ENCODE assay signal across 9 cellular contexts in genomic region chr9:130265431-130266235, GRCh38. TPM values are rescaled to one million over a fixed set of nuclear protein-coding genes. Genes with fewer than 3 reads are reported as not detected.
DNase-seq lines count a peak whose midpoint lies in the region; ATAC-seq, FAIRE-seq and TF ChIP-seq lines count a peak whose summit lies in the region.
"Had no signal": no experiment of that assay in that cellular context is flagged by ENCODE, and none has a peak within 500 bp of the region (broad histone marks: within the 10 kb centered on the region; RNA-seq: fewer than 3 reads in every experiment).

TSS of gene HMCN2 (plus strand) at chr9:130265760. CDS start at chr9:130265879, 119 bp downstream.

- WGBS in heart left ventricle, 4 donors: 0 to 3% (median 1%) methylated on average over 23 to 88 of the region's 89 CpGs

- intact Hi-C loops in CD8-positive, alpha-beta T cell (cut with DNase I, micrococcal nuclease): no loop called here
- intact Hi-C loops in heart left ventricle (cut with DNase I): loop anchor here in 5 of 10 donors (5.0 to 10.0 kb wide), 3 partner anchors 57 to 77 kb away; no protein-coding TSS in a partner anchor

- H3K27me3 Mint-ChIP-seq in CD8-positive, alpha-beta T cell (ENCODE audit: low read depth): peaks cover 51% of the 10 kb centered on the region
- peaks cover 83% of the 10 kb centered on the region for H3K27me3 Mint-ChIP-seq in osteocyte (ENCODE audit: unreplicated experiment)

- no peaks in the 10 kb centered on the region for H3K9me3 ChIP-seq in CD8-positive, alpha-beta T cell (ENCODE audit: low read length)
- H3K9me3 ChIP-seq in Peyer's patch (no peaks in the 10 kb centered on the region), heart left ventricle (no peaks in the 10 kb centered on the region)

- DNase-seq in CD8-positive, alpha-beta T cell: no peak
- DNase-seq in Peyer's patch (peak in 1 of 3 donors; percentile 45), heart left ventricle (peak in 4 of 5 donors; percentile 48 to 70 (median 66)), osteocyte (ENCODE audit: extremely low spot score, unreplicated experiment) (no peak), GM19239 (ENCODE audit: insufficient read length, low spot score) (no peak), hepatic stellate cell (ENCODE audit: low spot score) (no peak), NCI-H1436 (lab: John Stamatoyannopoulos, UW) (no peak)
- DNase-seq: NCI-H1930 had no signal

- POLR2A ChIA-PET in CD8-positive, alpha-beta T cell (lab: Charles Lee): interaction anchor here (0.6 kb wide), 1 partner anchor 9 kb away, joined by 3 read pairs; no protein-coding TSS in a partner anchor

- no peak for ATAC-seq in CD8-positive, alpha-beta T cell
- ATAC-seq in heart left ventricle (peak in 3 of 4 donors; percentile 58 to 69 (median 64)), GM21529 (IDR thresholded peaks at IDR 0.05; ENCODE audit: unreplicated experiment) (no peak)

- no peaks in the 10 kb centered on the region for H3K9me3 Mint-ChIP-seq in CD8-positive, alpha-beta T cell
- H3K9me3 Mint-ChIP-seq in osteocyte (ENCODE audit: unreplicated experiment): no peaks in the 10 kb centered on the region

- FAIRE-seq in GM19239 (lab: Jason Lieb, UNC): no peak

- CTCF ChIA-PET in CD8-positive, alpha-beta T cell (lab: Charles Lee): no interaction called here

- no peaks in the 10 kb centered on the region for H3K36me3 Mint-ChIP-seq in CD8-positive, alpha-beta T cell
- H3K36me3 Mint-ChIP-seq in osteocyte (ENCODE audit: unreplicated experiment): no peaks in the 10 kb centered on the region

- H3K4me1 Mint-ChIP-seq in CD8-positive, alpha-beta T cell (ENCODE audit: low read depth): peaks cover 7% of the 10 kb centered on the region
- H3K4me1 Mint-ChIP-seq in osteocyte (ENCODE audit: unreplicated experiment): peaks cover 5% of the 10 kb centered on the region

- TF ChIP-seq CTCF in CD8-positive, alpha-beta T cell (IDR thresholded peaks at IDR 0.05): no peak
- TF ChIP-seq CTCF in Peyer's patch (IDR thresholded peaks at IDR 0.05): no peak
- TF ChIP-seq CTCF in heart left ventricle (IDR thresholded peaks at IDR 0.05): no peak
- no peak for TF ChIP-seq CTCF in osteocyte (IDR thresholded peaks at IDR 0.05)

- no peaks in the 10 kb centered on the region for H3K4me1 ChIP-seq in CD8-positive, alpha-beta T cell (ENCODE audit: insufficient read depth, low read length)
- peaks cover 0 to 22% (median 0%) of the 10 kb centered on the region in 4 donors for H3K4me1 ChIP-seq in Peyer's patch
- peaks cover 0 to 56% (median 15%) of the 10 kb centered on the region in 12 donors for H3K4me1 ChIP-seq in heart left ventricle

- no peak within 1 kb of the TSS for H3K27ac ChIP-seq in CD8-positive, alpha-beta T cell (ENCODE audit: low read depth, low read length)
- H3K27ac ChIP-seq in Peyer's patch: peak within 1 kb of the TSS; percentile 23 to 82 (median 64)
- H3K27ac ChIP-seq in heart left ventricle: peak within 1 kb of the TSS in 8 of 12 donors; percentile 33 to 84 (median 58)

- TF ChIP-seq POLR2A in Peyer's patch (IDR thresholded peaks at IDR 0.05) (no peak), heart left ventricle (IDR thresholded peaks at IDR 0.05) (no peak)

- H3K4me3 Mint-ChIP-seq in CD8-positive, alpha-beta T cell: peak within 1 kb of the TSS; percentile 29
- peak within 1 kb of the TSS; percentile 56 for H3K4me3 Mint-ChIP-seq in osteocyte (ENCODE audit: unreplicated experiment)

- H3K36me3 ChIP-seq in CD8-positive, alpha-beta T cell (ENCODE audit: insufficient read depth, low read length): no peaks in the 10 kb centered on the region
- H3K36me3 ChIP-seq in Peyer's patch (no peaks in the 10 kb centered on the region), heart left ventricle (no peaks in the 10 kb centered on the region)

- no peak within 1 kb of the TSS for H3K27ac Mint-ChIP-seq in CD8-positive, alpha-beta T cell
- no peak within 1 kb of the TSS for H3K27ac Mint-ChIP-seq in osteocyte (ENCODE audit: unreplicated experiment)

- peaks cover 17% of the 10 kb centered on the region for H3K27me3 ChIP-seq in CD8-positive, alpha-beta T cell (ENCODE audit: insufficient read depth, low read length)
- H3K27me3 ChIP-seq in Peyer's patch (peaks cover 0 to 13% of the 10 kb centered on the region in 2 donors), heart left ventricle (peaks cover 7 to 53% (median 33%) of the 10 kb centered on the region in 9 donors)

- no peak within 1 kb of the TSS for H3K4me3 ChIP-seq in CD8-positive, alpha-beta T cell (ENCODE audit: low read depth, low read length)
- H3K4me3 ChIP-seq in Peyer's patch: peak within 1 kb of the TSS; percentile 16 to 52 (median 32)
- peak within 1 kb of the TSS; percentile 13 to 63 (median 47) for H3K4me3 ChIP-seq in heart left ventricle

RNA-seq across cellular contexts. Expression of gene HMCN2, which starts in this region (rescaled TPM):
- total RNA-seq in CD8-positive, alpha-beta T cell: not detected
- total RNA-seq in Peyer's patch (10 to 100 TPM; 24.8 to 61.7 (median 36.1) TPM), heart left ventricle (10 to 100 TPM in 1 of 9 donors, 1 to 10 TPM in 8; 2.3 to 10.4 (median 3.8) TPM), osteocyte (0.05 TPM in 2 replicates)
- 1 to 10 TPM; 4.3 to 4.4 TPM for polyA plus RNA-seq in heart left ventricle

Comparison
In these comparisons a context has a peak if more than half of its experiments do, and no peak if none do; other contexts are left out.
1. ATAC-seq: peak in heart left ventricle (3 of 4); none in CD8-positive, alpha-beta T cell (single experiment) and GM21529 (single experiment).
2. DNase-seq: peak in heart left ventricle (4 of 5); none in CD8-positive, alpha-beta T cell (0 of 7), osteocyte (single experiment), GM19239 (single experiment), hepatic stellate cell (single experiment) and NCI-H1436 (single experiment).